22 cellular contexts compared by ENCODE assay signal in the genomic region with DNA sequence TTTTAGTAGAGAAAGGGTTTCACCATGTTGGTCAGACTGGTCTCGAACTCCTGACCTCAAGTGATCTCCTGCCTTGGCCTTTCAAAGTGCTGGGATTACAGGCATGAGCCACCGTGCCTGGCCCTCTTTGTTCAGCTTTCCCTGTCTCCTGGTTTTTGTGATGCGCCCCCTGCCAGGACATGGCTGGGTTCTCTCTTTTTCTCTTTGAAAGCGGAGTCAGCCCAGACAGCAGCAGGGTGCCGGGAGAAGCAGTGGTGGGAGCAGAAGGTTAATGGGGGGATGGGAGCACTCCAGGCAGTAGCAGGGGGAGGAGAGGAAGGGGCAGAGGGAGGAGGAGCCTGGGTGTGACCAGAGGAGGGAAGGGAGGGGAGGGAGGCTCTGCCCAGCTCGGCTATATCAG. TPM values are rescaled to one million over a fixed set of nuclear protein-coding genes. Genes with fewer than 3 reads are reported as not detected.
A peak's percentile ranks its signal among the peaks of the same experiment; 100 is the strongest.
DNase-seq lines count a peak whose midpoint lies in the region; ATAC-seq and TF ChIP-seq lines count a peak whose summit lies in the region.
"Had no signal": no experiment of that assay in that cellular context is flagged by ENCODE, and none has a peak within 500 bp of the region (broad histone marks: within the 10 kb centered on the region; RNA-seq: fewer than 3 reads in every experiment).

No MANE protein-coding gene starts in this region.

- no peak overlapping the region for H3K4me3 Mint-ChIP-seq in CD8-positive, alpha-beta memory T cell
- H3K4me3 Mint-ChIP-seq: CD14-positive monocyte had no signal

- POLR2A ChIA-PET in HEK293 (lab: Yijun Ruan, JAX), result no interaction called here
- POLR2A ChIA-PET in CD8-positive, alpha-beta memory T cell (lab: Charles Lee), result no interaction called here

- DNase-seq in ecto neural progenitor cell (ENCODE audit: low spot score) (peak; percentile 69), globus pallidus (ENCODE audit: low spot score) (no peak), MV-4-11 (lab: John Stamatoyannopoulos, UW) (no peak)
- no peak for DNase-seq in CD8-positive, alpha-beta memory T cell
- DNase-seq: ACHN, AML-193, COR-L47, DMS 273 treated with DMSO at 0.1 percent for 48 hours, GDM1, KBM-7, NCI-H1105 treated with DMSO at 0.1 percent for 48 hours, NCI-H1694 treated with DMSO at 0.1 percent for 48 hours, NCI-H2227 treated with DMSO at 0.1 percent for 48 hours, NCI-H510A treated with DMSO at 0.1 percent for 48 hours, NCI-H774, SHP77 treated with DMSO at 0.1 percent for 48 hours, SK-N-SH had no signal

- TF ChIP-seq CTCF in HEK293 (tag by site-specific recombination; IDR thresholded peaks at IDR 0.05), result no peak

- CTCF ChIA-PET in HEK293 (lab: Yijun Ruan, JAX), result interaction anchor here (0.6 to 1.1 kb wide), 2 partner anchors 15 to 395 kb away, joined by 3 to 4 read pairs; no protein-coding TSS in a partner anchor
- CTCF ChIA-PET in CD8-positive, alpha-beta memory T cell (lab: Charles Lee), result no interaction called here

- H3K9ac ChIP-seq in iPS-20b (ENCODE audit: low read depth, low read length), result peak overlapping the region; percentile 33; the same call in 1 of the 2 replicates
- H3K9ac ChIP-seq: SK-N-SH had no signal

- H3K4me1 Mint-ChIP-seq in CD8-positive, alpha-beta memory T cell, result no peaks in the 10 kb centered on the region
- H3K4me1 Mint-ChIP-seq: CD14-positive monocyte had no signal

- H3K4me3 ChIP-seq in HEK293 (ENCODE audit: low read depth, low read length), result no peak overlapping the region
- H3K4me3 ChIP-seq in iPS-20b (ENCODE audit: low read length), result no peak overlapping the region
- no peak overlapping the region for H3K4me3 ChIP-seq in CD8-positive, alpha-beta memory T cell (ENCODE audit: low read length)

- no peak for ATAC-seq in HG03520 (IDR thresholded peaks at IDR 0.05; ENCODE audit: unreplicated experiment)

- H3K27ac Mint-ChIP-seq in CD8-positive, alpha-beta memory T cell, result peak overlapping the region in 1 of 8 donors; percentile 6
- H3K27ac Mint-ChIP-seq: CD14-positive monocyte had no signal

- no peaks in the 10 kb centered on the region for H3K9me3 ChIP-seq in HEK293 (ENCODE audit: control insufficient read depth, insufficient read depth, low read depth, low read length)
- no peaks in the 10 kb centered on the region for H3K9me3 ChIP-seq in iPS-20b (ENCODE audit: insufficient read depth, low read depth, low read length)
- no peaks in the 10 kb centered on the region for H3K9me3 ChIP-seq in CD8-positive, alpha-beta memory T cell (ENCODE audit: low read length)
- H3K9me3 ChIP-seq: SK-N-SH had no signal

- H3K4me1 ChIP-seq in HEK293 (ENCODE audit: control insufficient read depth, insufficient read depth, low read length), result no peaks in the 10 kb centered on the region
- H3K4me1 ChIP-seq in iPS-20b (ENCODE audit: insufficient read depth, low read length), result peaks cover 16% of the 10 kb centered on the region; the same call in 1 of the 2 replicates
- H3K4me1 ChIP-seq in CD8-positive, alpha-beta memory T cell (ENCODE audit: insufficient read depth, low read length), result no peaks in the 10 kb centered on the region

- H3K27ac ChIP-seq in HEK293 (ENCODE audit: extremely low read depth, low read depth, low read length) (no peak overlapping the region), iPS-20b (ENCODE audit: low read length) (no peak overlapping the region)
- H3K27ac ChIP-seq in CD8-positive, alpha-beta memory T cell (ENCODE audit: low read depth, low read length), result no peak overlapping the region

- peaks cover 21 to 27% of the 10 kb centered on the region in 2 donors for H3K27me3 Mint-ChIP-seq in CD8-positive, alpha-beta memory T cell

- H3K9me3 Mint-ChIP-seq in CD8-positive, alpha-beta memory T cell, result no peaks in the 10 kb centered on the region

- no peaks in the 10 kb centered on the region for H3K36me3 ChIP-seq in HEK293 (ENCODE audit: control insufficient read depth in 2 of 2, insufficient read depth in 1 of 2, low read length in 2 of 2)
- H3K36me3 ChIP-seq in iPS-20b (ENCODE audit: insufficient read depth, low read depth, low read length), result no peaks in the 10 kb centered on the region
- H3K36me3 ChIP-seq in CD8-positive, alpha-beta memory T cell (ENCODE audit: insufficient read depth, low read length), result no peaks in the 10 kb centered on the region

- no peaks in the 10 kb centered on the region for H3K36me3 Mint-ChIP-seq in CD8-positive, alpha-beta memory T cell
- H3K36me3 Mint-ChIP-seq: CD14-positive monocyte had no signal

- no peaks in the 10 kb centered on the region; the same call in 1 of the 2 replicates for H3K27me3 ChIP-seq in iPS-20b (ENCODE audit: insufficient read depth, low read length)
- peaks cover 18% of the 10 kb centered on the region for H3K27me3 ChIP-seq in CD8-positive, alpha-beta memory T cell (ENCODE audit: insufficient read depth, low read length, poor library complexity, severe bottlenecking)

TF ChIP-seq in HEK293, 187 proteins besides CTCF, POLR2A, EP300 and RAD21 (continues in another document):
- TF ChIP-seq, protein P1, sequence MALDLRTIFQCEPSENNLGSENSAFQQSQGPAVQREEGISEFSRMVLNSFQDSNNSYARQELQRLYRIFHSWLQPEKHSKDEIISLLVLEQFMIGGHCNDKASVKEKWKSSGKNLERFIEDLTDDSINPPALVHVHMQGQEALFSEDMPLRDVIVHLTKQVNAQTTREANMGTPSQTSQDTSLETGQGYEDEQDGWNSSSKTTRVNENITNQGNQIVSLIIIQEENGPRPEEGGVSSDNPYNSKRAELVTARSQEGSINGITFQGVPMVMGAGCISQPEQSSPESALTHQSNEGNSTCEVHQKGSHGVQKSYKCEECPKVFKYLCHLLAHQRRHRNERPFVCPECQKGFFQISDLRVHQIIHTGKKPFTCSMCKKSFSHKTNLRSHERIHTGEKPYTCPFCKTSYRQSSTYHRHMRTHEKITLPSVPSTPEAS (tag by site-specific recombination; IDR thresholded peaks at IDR 0.05), result no peak
- TF ChIP-seq, protein P2, sequence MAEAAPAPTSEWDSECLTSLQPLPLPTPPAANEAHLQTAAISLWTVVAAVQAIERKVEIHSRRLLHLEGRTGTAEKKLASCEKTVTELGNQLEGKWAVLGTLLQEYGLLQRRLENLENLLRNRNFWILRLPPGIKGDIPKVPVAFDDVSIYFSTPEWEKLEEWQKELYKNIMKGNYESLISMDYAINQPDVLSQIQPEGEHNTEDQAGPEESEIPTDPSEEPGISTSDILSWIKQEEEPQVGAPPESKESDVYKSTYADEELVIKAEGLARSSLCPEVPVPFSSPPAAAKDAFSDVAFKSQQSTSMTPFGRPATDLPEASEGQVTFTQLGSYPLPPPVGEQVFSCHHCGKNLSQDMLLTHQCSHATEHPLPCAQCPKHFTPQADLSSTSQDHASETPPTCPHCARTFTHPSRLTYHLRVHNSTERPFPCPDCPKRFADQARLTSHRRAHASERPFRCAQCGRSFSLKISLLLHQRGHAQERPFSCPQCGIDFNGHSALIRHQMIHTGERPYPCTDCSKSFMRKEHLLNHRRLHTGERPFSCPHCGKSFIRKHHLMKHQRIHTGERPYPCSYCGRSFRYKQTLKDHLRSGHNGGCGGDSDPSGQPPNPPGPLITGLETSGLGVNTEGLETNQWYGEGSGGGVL (tag by site-specific recombination; IDR thresholded peaks at IDR 0.05), result peak; percentile 88
- no peak for TF ChIP-seq ZSCAN30 (tag by site-specific recombination; IDR thresholded peaks at IDR 0.05)
- TF ChIP-seq ZNF843 (tag by site-specific recombination; IDR thresholded peaks at IDR 0.05), result no peak
- no peak for TF ChIP-seq ZNF747 (tag by site-specific recombination; IDR thresholded peaks at IDR 0.05)
- no peak for TF ChIP-seq ZNF19 (tag by site-specific recombination; IDR thresholded peaks at IDR 0.05; ENCODE audit: low read depth)
- no peak for TF ChIP-seq ZNF248 (tag by site-specific recombination; IDR thresholded peaks at IDR 0.05)
- TF ChIP-seq ZNF48 (tag by site-specific recombination; IDR thresholded peaks at IDR 0.05), result no peak
- 0 out of 2 replicates have a peak, but pooled peaks have one; percentile 26 for TF ChIP-seq ZNF423 (tag by site-specific recombination; IDR thresholded peaks at IDR 0.05)
- TF ChIP-seq ZIC2 (tag by site-specific recombination; IDR thresholded peaks at IDR 0.05), result peak; percentile 97
- TF ChIP-seq ZNF18 (tag by site-specific recombination; IDR thresholded peaks at IDR 0.05), result peak; percentile 80
- TF ChIP-seq ZNF433 (tag by site-specific recombination; IDR thresholded peaks at IDR 0.05; ENCODE audit: low read depth), result no peak
- no peak for TF ChIP-seq KLF9 (tag by site-specific recombination; IDR thresholded peaks at IDR 0.05; ENCODE audit: low read depth)
- TF ChIP-seq OSR2 (tag by site-specific recombination; IDR thresholded peaks at IDR 0.05), result peak; percentile 19; the same call in 1 of the 2 replicates
- TF ChIP-seq GFI1B (tag by site-specific recombination; IDR thresholded peaks at IDR 0.05), result no peak
- TF ChIP-seq, protein P3, sequence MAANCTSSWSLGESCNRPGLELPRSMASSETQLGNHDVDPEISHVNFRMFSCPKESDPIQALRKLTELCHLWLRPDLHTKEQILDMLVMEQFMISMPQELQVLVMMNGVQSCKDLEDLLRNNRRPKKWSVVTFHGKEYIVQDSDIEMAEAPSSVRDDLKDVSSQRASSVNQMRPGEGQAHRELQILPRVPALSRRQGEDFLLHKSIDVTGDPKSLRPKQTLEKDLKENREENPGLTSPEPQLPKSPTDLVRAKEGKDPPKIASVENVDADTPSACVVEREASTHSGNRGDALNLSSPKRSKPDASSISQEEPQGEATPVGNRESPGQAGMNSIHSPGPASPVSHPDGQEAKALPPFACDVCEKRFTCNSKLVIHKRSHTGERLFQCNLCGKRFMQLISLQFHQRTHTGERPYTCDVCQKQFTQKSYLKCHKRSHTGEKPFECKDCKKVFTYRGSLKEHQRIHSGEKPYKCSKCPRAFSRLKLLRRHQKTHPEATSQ (tag by site-specific recombination; IDR thresholded peaks at IDR 0.05), result no peak

RNA-seq across cellular contexts. Expression of gene MUC3A, which starts 1.8 kb away (rescaled TPM):
- not detected for total RNA-seq in CD8-positive, alpha-beta memory T cell
- not detected for polyA plus RNA-seq in CD8-positive, alpha-beta memory T cell
- total RNA-seq: RPMI7951 had no signal
- polyA plus RNA-seq: CD14-positive monocyte had no signal

RNA-seq across cellular contexts. Expression of gene MUC12, which starts 18.2 kb away (rescaled TPM):
- total RNA-seq in CD8-positive, alpha-beta memory T cell, result under 1 TPM in 1 of 2 experiments, not detected in 1; 0.35 TPM
- polyA plus RNA-seq in CD8-positive, alpha-beta memory T cell, result 0.54 TPM
- polyA plus RNA-seq: CD14-positive monocyte, SK-N-SH had no signal

RNA-seq across cellular contexts. Expression of gene ACHE, which starts 55.5 kb away (rescaled TPM):
- under 1 TPM in 1 of 2 experiments, not detected in 1; 0.20 TPM for total RNA-seq in CD8-positive, alpha-beta memory T cell
- polyA plus RNA-seq in CD8-positive, alpha-beta memory T cell, result 0.30 TPM
- total RNA-seq: RPMI7951 had no signal
- polyA plus RNA-seq: CD14-positive monocyte had no signal
